ENCODE assay signal across 10 cellular contexts in the genomic region with DNA sequence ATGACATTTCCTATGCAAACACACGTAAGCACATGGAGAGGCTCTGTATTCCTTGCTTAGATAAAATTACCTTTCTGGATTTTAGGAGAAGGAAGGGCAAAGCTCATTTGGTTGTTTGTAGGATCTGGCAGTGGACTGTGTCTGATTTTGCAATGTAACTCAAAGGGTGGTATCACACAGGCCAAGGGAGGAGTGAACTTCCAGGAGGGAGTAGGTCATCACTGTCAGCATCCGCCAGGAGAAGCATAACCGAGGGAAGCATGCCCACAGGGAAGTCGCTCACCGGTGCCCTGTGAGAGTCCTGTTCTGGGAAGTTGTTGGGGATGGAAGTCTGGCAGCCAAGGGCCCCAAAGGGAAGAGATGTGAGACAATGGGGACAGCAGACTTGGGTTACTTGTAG.
"Had no signal": no experiment of that assay in that cellular context is flagged by ENCODE, and none has a peak within 500 bp of the region (broad histone marks: within the 10 kb centered on the region; RNA-seq: fewer than 3 reads in every experiment).

No MANE protein-coding gene starts in this region.

- ATAC-seq: GM23338, HCT116 had no signal

- FAIRE-seq: H1, H54 had no signal

- DNase-seq: GM23248, GOT3, H7, H9, HCEC 1CT, HFFc6 had no signal
